ENCODE assay signal across 20 cellular contexts in the genomic region with DNA sequence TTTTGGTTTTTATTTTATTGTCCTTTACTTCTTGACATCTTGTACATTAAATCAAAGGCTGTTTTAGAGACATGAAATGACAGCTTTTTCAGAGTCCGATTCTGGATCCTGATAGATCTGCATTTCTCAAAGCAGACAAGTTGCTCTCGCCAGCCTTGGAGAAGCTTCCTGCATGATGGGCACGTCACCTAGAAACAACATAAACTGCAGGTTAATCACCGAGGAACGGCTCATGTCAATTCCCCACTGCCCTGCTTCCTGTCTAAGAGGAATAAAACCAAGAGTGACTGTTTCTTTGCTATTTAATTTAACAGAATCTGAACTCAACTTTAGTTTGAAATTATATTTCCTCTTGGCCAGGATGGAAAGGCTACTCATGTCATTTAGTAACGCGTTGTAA.
A peak's percentile ranks its signal among the peaks of the same experiment; 100 is the strongest.
DNase-seq lines count a peak whose midpoint lies in the region; ATAC-seq and TF ChIP-seq lines count a peak whose summit lies in the region.
"Had no signal": no experiment of that assay in that cellular context is flagged by ENCODE, and none has a peak within 500 bp of the region (broad histone marks: within the 10 kb centered on the region; RNA-seq: fewer than 3 reads in every experiment).

No MANE protein-coding gene starts in this region.

- H3K4me3 ChIP-seq in GM23338 (no peak overlapping the region), osteoblast (ENCODE audit: insufficient read depth, low read length) (no peak overlapping the region), H7 (ENCODE audit: insufficient read depth, low read depth, low read length) (no peak overlapping the region)
- H3K4me3 ChIP-seq: left lung, stomach, transverse colon had no signal

- no peak overlapping the region for H3K4me3 Mint-ChIP-seq in GM23338
- no peak overlapping the region for H3K4me3 Mint-ChIP-seq in activated CD8-positive, alpha-beta memory T cell treated with anti-CD3 and anti-CD28 coated beads, Interleukin-2, amount 10 ng/mL, durations not matched to agents 7 days and 5 days
- H3K4me3 Mint-ChIP-seq: activated naive CD8-positive, alpha-beta T cell treated with anti-CD3 and anti-CD28 coated beads, Interleukin-2, amount 10 ng/mL, durations not matched to agents 7 days and 5 days; activated T-helper 17 cell treated with anti-CD3 and anti-CD28 coated beads, Interleukin-2, amount 50 U/mL, for 72 hours; CD8-positive, alpha-beta T cell had no signal

- TF ChIP-seq CTCF in GM23338 (conservative IDR thresholded peaks at IDR 0.05; ENCODE audit: low read depth in 2 of 2): no peak
- TF ChIP-seq CTCF in foreskin keratinocyte (conservative IDR thresholded peaks at IDR 0.05): no peak
- TF ChIP-seq CTCF in osteoblast (IDR thresholded peaks at IDR 0.05; ENCODE audit: extremely low read depth, low read depth, low read length): no peak

- H3K27ac ChIP-seq in GM23338 (ENCODE audit: low read depth): peak overlapping the region; percentile 7; the same call in 1 of the 2 replicates
- no peak overlapping the region for H3K27ac ChIP-seq in foreskin keratinocyte
- H3K27ac ChIP-seq in osteoblast (ENCODE audit: low read depth, low read length): no peak overlapping the region
- H3K27ac ChIP-seq: left lung, stomach, transverse colon had no signal

- no peak overlapping the region for H3K4me2 ChIP-seq in GM23338
- peak overlapping the region; percentile 10 for H3K4me2 ChIP-seq in osteoblast (ENCODE audit: insufficient read depth, low read length)

- H3K36me3 ChIP-seq in GM23338 (ENCODE audit: insufficient read depth) (no peaks in the 10 kb centered on the region), osteoblast (ENCODE audit: insufficient read depth, low read length) (no peaks in the 10 kb centered on the region), H7 (replicated peaks; ENCODE audit: control insufficient read depth, insufficient read depth, low read length) (no peaks in the 10 kb centered on the region)
- H3K36me3 ChIP-seq: left lung, stomach, transverse colon had no signal

- no peaks in the 10 kb centered on the region for H3K27me3 ChIP-seq in GM23338 (ENCODE audit: insufficient read depth)
- H3K27me3 ChIP-seq in foreskin keratinocyte: peaks cover 42% of the 10 kb centered on the region
- peaks cover 4% of the 10 kb centered on the region for H3K27me3 ChIP-seq in osteoblast (ENCODE audit: insufficient read depth, low read length)
- H3K27me3 ChIP-seq in H7 (ENCODE audit: control insufficient read depth, insufficient read depth, low read length): no peaks in the 10 kb centered on the region

- CTCF ChIA-PET in activated CD8-positive, alpha-beta memory T cell treated with anti-CD3 and anti-CD28 coated beads, Interleukin-2, amount 10 ng/mL, durations not matched to agents 7 days and 5 days (lab: Charles Lee): no interaction called here

- H3K4me1 ChIP-seq in GM23338 (ENCODE audit: insufficient read depth) (peaks cover 26% of the 10 kb centered on the region), foreskin keratinocyte (no peaks in the 10 kb centered on the region), osteoblast (ENCODE audit: insufficient read depth, low read length) (no peaks in the 10 kb centered on the region)
- H3K4me1 ChIP-seq: left lung, stomach, transverse colon had no signal

- H3K4me1 Mint-ChIP-seq in GM23338: peaks cover 26% of the 10 kb centered on the region
- no peaks in the 10 kb centered on the region for H3K4me1 Mint-ChIP-seq in activated CD8-positive, alpha-beta memory T cell treated with anti-CD3 and anti-CD28 coated beads, Interleukin-2, amount 10 ng/mL, durations not matched to agents 7 days and 5 days
- H3K4me1 Mint-ChIP-seq: activated naive CD8-positive, alpha-beta T cell treated with anti-CD3 and anti-CD28 coated beads, Interleukin-2, amount 10 ng/mL, durations not matched to agents 7 days and 5 days; activated T-helper 17 cell treated with anti-CD3 and anti-CD28 coated beads, Interleukin-2, amount 50 U/mL, for 72 hours had no signal

- H3K27ac Mint-ChIP-seq in GM23338: peak overlapping the region; percentile 12; the same call in 1 of the 2 replicates
- no peak overlapping the region for H3K27ac Mint-ChIP-seq in activated CD8-positive, alpha-beta memory T cell treated with anti-CD3 and anti-CD28 coated beads, Interleukin-2, amount 10 ng/mL, durations not matched to agents 7 days and 5 days
- H3K27ac Mint-ChIP-seq: activated naive CD8-positive, alpha-beta T cell treated with anti-CD3 and anti-CD28 coated beads, Interleukin-2, amount 10 ng/mL, durations not matched to agents 7 days and 5 days; activated T-helper 17 cell treated with anti-CD3 and anti-CD28 coated beads, Interleukin-2, amount 50 U/mL, for 72 hours; CD8-positive, alpha-beta T cell had no signal

- H3K79me2 ChIP-seq in GM23338 (replicated peaks; ENCODE audit: insufficient read depth) (no peaks in the 10 kb centered on the region), osteoblast (ENCODE audit: insufficient read depth, low read length) (no peaks in the 10 kb centered on the region)

- ATAC-seq in GM23338: no peak
- peak; percentile 50 for ATAC-seq in foreskin keratinocyte
- no peak for ATAC-seq in activated CD8-positive, alpha-beta memory T cell treated with anti-CD3 and anti-CD28 coated beads, Interleukin-2, amount 10 ng/mL, durations not matched to agents 7 days and 5 days
- ATAC-seq in GM19395 (IDR thresholded peaks at IDR 0.05; ENCODE audit: unreplicated experiment): no peak
- ATAC-seq: activated T-helper 17 cell treated with anti-CD3 and anti-CD28 coated beads, Interleukin-2, amount 50 U/mL, for 72 hours; CD8-positive, alpha-beta T cell; HepG2; left lung had no signal

- no peaks in the 10 kb centered on the region for H3K36me3 Mint-ChIP-seq in GM23338 (ENCODE audit: low read depth)
- H3K36me3 Mint-ChIP-seq in activated CD8-positive, alpha-beta memory T cell treated with anti-CD3 and anti-CD28 coated beads, Interleukin-2, amount 10 ng/mL, durations not matched to agents 7 days and 5 days: no peaks in the 10 kb centered on the region
- H3K36me3 Mint-ChIP-seq: activated naive CD8-positive, alpha-beta T cell treated with anti-CD3 and anti-CD28 coated beads, Interleukin-2, amount 10 ng/mL, durations not matched to agents 7 days and 5 days; CD8-positive, alpha-beta T cell had no signal

- no peaks in the 10 kb centered on the region for H3F3A ChIP-seq in GM23338 (replicated peaks; ENCODE audit: low read depth)

- no peak overlapping the region for H2AFZ ChIP-seq in GM23338
- H2AFZ ChIP-seq in osteoblast (ENCODE audit: low read length): peak overlapping the region; percentile 30

- no peaks in the 10 kb centered on the region for H3K9me3 ChIP-seq in osteoblast (ENCODE audit: low read depth, low read length)
- H3K9me3 ChIP-seq: left lung, stomach, transverse colon had no signal

- H3K27me3 Mint-ChIP-seq in GM23338 (ENCODE audit: insufficient read depth, low read depth, poor library complexity): peaks cover 2% of the 10 kb centered on the region
- H3K27me3 Mint-ChIP-seq in activated CD8-positive, alpha-beta memory T cell treated with anti-CD3 and anti-CD28 coated beads, Interleukin-2, amount 10 ng/mL, durations not matched to agents 7 days and 5 days: peaks cover 3% of the 10 kb centered on the region

- DNase-seq in GM23338 (ENCODE audit: low spot score) (no peak), NCI-H2227 treated with DMSO at 0.1 percent for 48 hours (lab: John Stamatoyannopoulos, UW) (peak; percentile 38), foreskin keratinocyte (peak in 1 of 2 donors; percentile 9), osteoblast (ENCODE audit: insufficient read length, low spot score, missing footprints) (no peak), H7 (no peak)
- no peak for DNase-seq in activated CD8-positive, alpha-beta memory T cell treated with anti-CD3 and anti-CD28 coated beads, Interleukin-2, amount 10 ng/mL, durations not matched to agents 7 days and 5 days
- DNase-seq: activated CD4-positive, alpha-beta T cell treated with anti-CD3 and anti-CD28 coated beads for 4 hours; activated naive CD8-positive, alpha-beta T cell treated with anti-CD3 and anti-CD28 coated beads, Interleukin-2, amount 10 ng/mL, durations not matched to agents 7 days and 5 days; CD8-positive, alpha-beta T cell; DMS79 treated with DMSO at 0.1 percent for 48 hours; left lung; NCI-H1694; NCI-H446; RPMI8226; stimulated activated CD4-positive, alpha-beta T cell treated with anti-CD3 and anti-CD28 coated beads, Interleukin-12 subunit alpha, Interleukin-12 subunit beta, amount 100 ng/mL, for 4 hours; stomach; transverse colon had no signal

- no peaks in the 10 kb centered on the region for H4K20me1 ChIP-seq in GM23338 (replicated peaks; ENCODE audit: insufficient read depth)
- H4K20me1 ChIP-seq in osteoblast (ENCODE audit: insufficient read depth, low read length): no peaks in the 10 kb centered on the region

- no peaks in the 10 kb centered on the region for H3K9me3 Mint-ChIP-seq in GM23338
- no peaks in the 10 kb centered on the region for H3K9me3 Mint-ChIP-seq in activated CD8-positive, alpha-beta memory T cell treated with anti-CD3 and anti-CD28 coated beads, Interleukin-2, amount 10 ng/mL, durations not matched to agents 7 days and 5 days (ENCODE audit: low read depth)
- H3K9me3 Mint-ChIP-seq: activated naive CD8-positive, alpha-beta T cell treated with anti-CD3 and anti-CD28 coated beads, Interleukin-2, amount 10 ng/mL, durations not matched to agents 7 days and 5 days; activated T-helper 17 cell treated with anti-CD3 and anti-CD28 coated beads, Interleukin-2, amount 50 U/mL, for 72 hours; CD8-positive, alpha-beta T cell had no signal

- H3K9me2 ChIP-seq in GM23338 (ENCODE audit: insufficient read depth): peaks cover under 1% of the 10 kb centered on the region; the same call in 1 of the 2 replicates

TF ChIP-seq in GM23338, 12 proteins besides CTCF, POLR2A, EP300 and RAD21 (continues in another document):
- TF ChIP-seq ZNF114 (CRISPR knock-in tag; IDR thresholded peaks at IDR 0.05) (no peak), STAT1 (IDR thresholded peaks at IDR 0.05; ENCODE audit: unreplicated experiment) (no peak), EZH2phosphoT487 (IDR thresholded peaks at IDR 0.05; ENCODE audit: unreplicated experiment) (no peak)
